Comparison of ENCODE assay signal across 8 cellular contexts in genomic region chr11:117314840-117315239, GRCh38. TPM values are rescaled to one million over a fixed set of nuclear protein-coding genes. Genes with fewer than 3 reads are reported as not detected.
DNase-seq lines count a peak whose midpoint lies in the region; ATAC-seq and TF ChIP-seq lines count a peak whose summit lies in the region.

No MANE protein-coding gene starts in this region.

- H3K9me3 Mint-ChIP-seq in progenitor cell of endocrine pancreas (ENCODE audit: low read depth), result no peaks in the 10 kb centered on the region

- no peak overlapping the region for H3K9ac ChIP-seq in SK-N-MC (ENCODE audit: insufficient read length)

- no peaks in the 10 kb centered on the region for H3K9me3 ChIP-seq in SK-N-MC (ENCODE audit: low read depth, low read length)

- no peaks in the 10 kb centered on the region for H3K27me3 Mint-ChIP-seq in progenitor cell of endocrine pancreas

- peak overlapping the region; percentile 87; the same call in 1 of the 2 replicates for H3K4me3 ChIP-seq in SK-N-MC
- H3K4me3 ChIP-seq in fibroblast of mammary gland (ENCODE audit: control insufficient read depth, low read depth, low read length), result peak overlapping the region; percentile 71

- peak overlapping the region; percentile 87 for H3K27ac Mint-ChIP-seq in progenitor cell of endocrine pancreas

- DNase-seq in ELF-1 (ENCODE audit: low read depth, low spot score) (peak; percentile 41), SK-N-MC (ENCODE audit: low read depth, low spot score) (no peak), fibroblast of mammary gland (ENCODE audit: low read depth) (no peak), progenitor cell of endocrine pancreas (ENCODE audit: low spot score, unreplicated experiment) (no peak), SIG-M5 treated with dmso at 0.1 percent for 504 hours (lab: John Stamatoyannopoulos, UW; ENCODE audit: unreplicated experiment) (no peak), omental fat pad (ENCODE audit: low spot score) (no peak), NCI-H1092 (lab: John Stamatoyannopoulos, UW) (no peak)

- H3K36me3 ChIP-seq in SK-N-MC (ENCODE audit: insufficient read depth, low read length), result no peaks in the 10 kb centered on the region

- TF ChIP-seq CTCF in fibroblast of mammary gland (conservative IDR thresholded peaks at IDR 0.05; ENCODE audit: control insufficient read depth, insufficient read depth, low read depth, low read length) (no peak), progenitor cell of endocrine pancreas (IDR thresholded peaks at IDR 0.05; ENCODE audit: unreplicated experiment) (no peak), omental fat pad (IDR thresholded peaks at IDR 0.05) (no peak)

- H3K4me1 Mint-ChIP-seq in progenitor cell of endocrine pancreas (ENCODE audit: low read depth), result peaks cover 23% of the 10 kb centered on the region

- H3K4me3 Mint-ChIP-seq in progenitor cell of endocrine pancreas (ENCODE audit: low read depth), result peak overlapping the region; percentile 81

- ATAC-seq in HG02884 (IDR thresholded peaks at IDR 0.05; ENCODE audit: unreplicated experiment), result no peak
- no peak for ATAC-seq in omental fat pad (ENCODE audit: low FRiP score)

- H3K36me3 Mint-ChIP-seq in progenitor cell of endocrine pancreas (ENCODE audit: insufficient read depth), result no peaks in the 10 kb centered on the region

- H3K27ac ChIP-seq in SK-N-MC, result no peak overlapping the region

RNA-seq across cellular contexts. Expression of gene BACE1, which starts 1.2 kb away (rescaled TPM):
- total RNA-seq in progenitor cell of endocrine pancreas, result 68.0 and 78.2 TPM in 2 replicates
- 10 to 100 TPM; 20.0 to 32.4 (median 24.7) TPM for total RNA-seq in omental fat pad

RNA-seq across cellular contexts. Expression of gene CEP164, which starts 12.8 kb away (rescaled TPM):
- total RNA-seq in progenitor cell of endocrine pancreas (61.3 and 66.8 TPM in 2 replicates), omental fat pad (10 to 100 TPM; 15.1 to 20.3 (median 19.4) TPM)

RNA-seq across cellular contexts. Expression of gene BACE1-AS, which starts 23.7 kb away (rescaled TPM):
- total RNA-seq in progenitor cell of endocrine pancreas (17.9 and 19.0 TPM in 2 replicates), omental fat pad (10 to 100 TPM in 1 of 4 donors, 1 to 10 TPM in 3; 2.3 to 12.0 (median 5.7) TPM)
